ENCODE assay signal across 25 cellular contexts in the genomic region with DNA sequence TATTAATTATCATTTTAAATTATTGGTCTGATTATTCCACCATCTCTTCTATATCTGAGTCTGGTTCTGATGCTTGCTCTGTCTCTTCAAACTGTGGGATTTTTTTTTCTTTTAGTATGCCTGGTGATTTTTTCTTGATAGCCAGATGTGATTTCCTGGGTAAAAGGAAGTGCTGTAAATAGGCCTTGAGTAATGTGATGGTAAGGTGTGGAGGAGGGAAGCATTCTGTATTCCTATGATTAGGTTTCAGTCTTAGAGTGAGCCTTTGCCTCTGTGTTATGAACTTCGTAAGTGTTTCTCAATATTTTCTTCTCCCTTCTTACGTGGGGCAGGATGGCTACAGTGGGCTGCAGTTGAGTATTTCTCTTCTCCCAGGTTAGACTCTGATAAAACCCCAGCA.
DNase-seq lines count a peak whose midpoint lies in the region; FAIRE-seq and TF ChIP-seq lines count a peak whose summit lies in the region.
"Had no signal": no experiment of that assay in that cellular context is flagged by ENCODE, and none has a peak within 500 bp of the region (broad histone marks: within the 10 kb centered on the region; RNA-seq: fewer than 3 reads in every experiment).

No MANE protein-coding gene starts in this region.

- no peaks in the 10 kb centered on the region for H3K27me3 Mint-ChIP-seq in astrocyte (ENCODE audit: low read depth, unreplicated experiment)
- H3K27me3 Mint-ChIP-seq: B cell; CD4-positive, alpha-beta T cell had no signal

- H3K27ac Mint-ChIP-seq in astrocyte (ENCODE audit: unreplicated experiment): peak overlapping the region; percentile 34
- H3K27ac Mint-ChIP-seq: B cell; CD4-positive, alpha-beta T cell had no signal

- H3K79me2 ChIP-seq in astrocyte (ENCODE audit: insufficient read depth, low read length): peaks cover 36% of the 10 kb centered on the region

- no peak for TF ChIP-seq POLR2A in NB4 (IDR thresholded peaks at IDR 0.05; ENCODE audit: extremely low read depth, insufficient read length)

- H3K36me3 ChIP-seq in BLaER1 treated with 17β-estradiol and CSF1 and Interleukin-3, amounts not matched to agents 10 nM and 100 nM: peaks cover 5 to 24% (median 17%) of the 10 kb centered on the region in 11 experiments; a peak in 19 of 22 replicates
- H3K36me3 ChIP-seq in astrocyte (ENCODE audit: insufficient read depth, low read length): no peaks in the 10 kb centered on the region
- H3K36me3 ChIP-seq: HAP-1 had no signal

- no peak for TF ChIP-seq CTCF in NB4 (IDR thresholded peaks at IDR 0.05; ENCODE audit: low read depth, low read length)
- no peak for TF ChIP-seq CTCF in astrocyte (IDR thresholded peaks at IDR 0.05; ENCODE audit: insufficient read depth, low read depth, low read length)

- H3K9me3 Mint-ChIP-seq in astrocyte (ENCODE audit: unreplicated experiment): peaks cover 3% of the 10 kb centered on the region

- peaks cover 11% of the 10 kb centered on the region for H3K36me3 Mint-ChIP-seq in astrocyte (ENCODE audit: low read depth, unreplicated experiment)

- H3K4me3 Mint-ChIP-seq in astrocyte (ENCODE audit: unreplicated experiment): no peak overlapping the region
- H3K4me3 Mint-ChIP-seq: B cell; CD4-positive, alpha-beta T cell had no signal

- H3K9ac ChIP-seq in BLaER1 treated with 17β-estradiol and CSF1 and Interleukin-3, amounts not matched to agents 10 nM and 100 nM: no peak overlapping the region
- H3K9ac ChIP-seq in astrocyte (ENCODE audit: low read length): no peak overlapping the region
- H3K9ac ChIP-seq: GM23248, KMS-11 had no signal

- H4K20me1 ChIP-seq in BLaER1 treated with 17β-estradiol and CSF1 and Interleukin-3, amounts not matched to agents 10 nM and 100 nM: no peaks in the 10 kb centered on the region
- H4K20me1 ChIP-seq in astrocyte (ENCODE audit: insufficient read depth, low read length): peaks cover 24% of the 10 kb centered on the region

- no peak for FAIRE-seq in astrocyte (lab: Jason Lieb, UNC)
- no peak for FAIRE-seq in frontal cortex (lab: Jason Lieb, UNC)
- FAIRE-seq: A549, GM12878 had no signal

- no peak overlapping the region for H2AFZ ChIP-seq in astrocyte (ENCODE audit: low read depth, low read length)
- H2AFZ ChIP-seq: GM23248 had no signal

- H3K27me3 ChIP-seq in BLaER1 treated with 17β-estradiol and CSF1 and Interleukin-3, amounts not matched to agents 10 nM and 100 nM: no peaks in the 10 kb centered on the region
- H3K27me3 ChIP-seq in astrocyte (ENCODE audit: insufficient read depth, low read length): no peaks in the 10 kb centered on the region
- H3K27me3 ChIP-seq: SJCRH30 had no signal

- peak overlapping the region in 3 of 11 experiments; percentile 13 to 54 (median 43); a peak in 5 of 22 replicates for H3K27ac ChIP-seq in BLaER1 treated with 17β-estradiol and CSF1 and Interleukin-3, amounts not matched to agents 10 nM and 100 nM
- H3K27ac ChIP-seq in astrocyte (ENCODE audit: low read depth, low read length): no peak overlapping the region
- H3K27ac ChIP-seq: A549, GM23248, HL-60, KMS-11, SJCRH30 had no signal

- H3K4me1 ChIP-seq in BLaER1 treated with 17β-estradiol and CSF1 and Interleukin-3, amounts not matched to agents 10 nM and 100 nM: peaks cover 5 to 17% (median 12%) of the 10 kb centered on the region in 10 experiments; a peak in 18 of 20 replicates
- H3K4me1 ChIP-seq in astrocyte (ENCODE audit: insufficient read depth, low read length): no peaks in the 10 kb centered on the region
- H3K4me1 ChIP-seq: HAP-1, SJCRH30 had no signal

- H3K4me3 ChIP-seq in BLaER1 treated with 17β-estradiol and CSF1 and Interleukin-3, amounts not matched to agents 10 nM and 100 nM: no peak overlapping the region
- H3K4me3 ChIP-seq in Jurkat, Clone E6-1 (ENCODE audit: low read length): no peak overlapping the region
- H3K4me3 ChIP-seq in NB4 (ENCODE audit: low read depth, low read length) (no peak overlapping the region), astrocyte (ENCODE audit: insufficient read depth, low read depth, low read length) (no peak overlapping the region)
- H3K4me3 ChIP-seq: A549, GM12878, GM23248, HAP-1, SJCRH30 had no signal

- H3K4me1 Mint-ChIP-seq in astrocyte (ENCODE audit: low read depth, unreplicated experiment): no peaks in the 10 kb centered on the region
- H3K4me1 Mint-ChIP-seq: B cell had no signal

- peaks cover 17 to 37% (median 25%) of the 10 kb centered on the region in 11 experiments; a peak in 21 of 22 replicates for H3K9me3 ChIP-seq in BLaER1 treated with 17β-estradiol and CSF1 and Interleukin-3, amounts not matched to agents 10 nM and 100 nM (replicated peaks in 1 of 11)
- no peaks in the 10 kb centered on the region for H3K9me3 ChIP-seq in astrocyte (ENCODE audit: insufficient read depth, low read depth, low read length)
- H3K9me3 ChIP-seq: A549, HAP-1 had no signal

- peak; percentile 28 for DNase-seq in Jurkat, Clone E6-1 (ENCODE audit: low read depth, low spot score)
- DNase-seq in NB4 (ENCODE audit: low read depth): peak; percentile 12
- no peak for DNase-seq in astrocyte (ENCODE audit: low read depth)
- DNase-seq in NCI-H2196 (lab: John Stamatoyannopoulos, UW; ENCODE audit: unreplicated experiment): no peak
- DNase-seq in activated CD4-positive, alpha-beta T cell treated with anti-CD3 and anti-CD28 coated beads, Interleukin-2, amount 50 U/mL, for 48 hours: no peak
- DNase-seq in frontal cortex (ENCODE audit: low spot score in 2 of 2): no peak
- DNase-seq: CD4-positive, alpha-beta T cell; COR-L47; DMS79; GM23248; NCI-H1092 treated with DMSO at 0.1 percent for 48 hours; NCI-H1436 treated with DMSO at 0.1 percent for 48 hours; NCI-H2029; NCI-H345; NCI-H524; NCI-H774; NK-92 treated with Interleukin-12 subunit alpha and Interleukin-12 subunit beta, amount 100 ng/mL, for 24 hours; SJCRH30 had no signal

- peak overlapping the region; percentile 8 to 64 (median 25); a peak in 19 of 22 replicates for H3K4me2 ChIP-seq in BLaER1 treated with 17β-estradiol and CSF1 and Interleukin-3, amounts not matched to agents 10 nM and 100 nM
- H3K4me2 ChIP-seq in astrocyte (ENCODE audit: low read length): no peak overlapping the region
- H3K4me2 ChIP-seq: A549, KMS-11 had no signal

Comparison
In these comparisons a context has a peak if more than half of its experiments do, and no peak if none do; other contexts are left out.
1. DNase-seq: peak in Jurkat, Clone E6-1 (single experiment) and NB4 (single experiment); none in astrocyte (single experiment), NCI-H2196 (single experiment), activated CD4-positive, alpha-beta T cell treated with anti-CD3 and anti-CD28 coated beads, Interleukin-2, amount 50 U/mL, for 48 hours (0 of 2) and frontal cortex (0 of 2).